Comparison of ENCODE assay signal across 8 cellular contexts in the genomic region with DNA sequence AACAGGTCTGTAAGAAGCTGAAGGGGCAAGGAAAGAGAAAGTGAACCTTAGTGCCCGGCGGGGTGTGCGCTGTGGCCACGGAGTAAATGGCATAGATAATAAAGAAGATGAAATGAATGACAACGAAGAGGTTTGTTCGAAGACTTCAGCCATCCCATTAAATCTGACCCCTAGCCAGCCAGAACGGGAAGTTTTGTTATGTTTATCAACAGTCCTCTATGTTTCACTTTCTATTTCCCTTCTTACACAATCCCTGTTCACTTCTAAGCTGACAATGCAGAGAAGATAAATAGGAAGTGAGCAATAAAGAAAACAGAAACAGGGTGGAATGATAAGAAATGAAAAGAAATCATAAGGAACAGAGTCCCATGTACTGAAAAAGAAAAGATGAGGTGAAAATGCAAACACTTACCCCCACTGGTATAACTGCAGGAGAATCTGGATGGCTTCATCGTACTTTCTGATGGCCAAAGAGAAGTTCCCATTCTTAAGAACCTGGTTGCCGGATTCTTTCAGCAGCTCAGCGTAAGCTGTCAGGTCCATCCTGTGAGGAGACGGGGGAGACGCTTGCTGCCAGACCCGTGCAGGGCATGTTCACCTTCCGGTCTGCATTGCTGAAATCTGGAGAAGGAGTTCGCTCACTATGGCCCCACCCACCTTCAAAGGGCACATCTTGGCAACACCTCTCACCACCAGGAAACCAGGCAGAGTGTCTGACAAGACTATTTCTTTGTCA. TPM values are rescaled to one million over a fixed set of nuclear protein-coding genes. Genes with fewer than 3 reads are reported as not detected.
A peak's percentile ranks its signal among the peaks of the same experiment; 100 is the strongest.
DNase-seq lines count a peak whose midpoint lies in the region; ATAC-seq, FAIRE-seq and TF ChIP-seq lines count a peak whose summit lies in the region.

No MANE protein-coding gene starts in this region.

- H3K9ac ChIP-seq in Loucy (ENCODE audit: low read depth, low read length, poor library complexity, severe bottlenecking): peak overlapping the region; percentile 63

- peak overlapping the region; percentile 77 for H3K27ac Mint-ChIP-seq in activated CD4-positive, alpha-beta T cell treated with anti-CD3 and anti-CD28 coated beads, Interleukin-2, amount 10 ng/mL, durations not matched to agents 24 days and 14 days
- H3K27ac Mint-ChIP-seq in stimulated activated naive B cell treated with anti-CD40 and anti-IgM and Interleukin-4, amounts not matched to agents 10 μg/mL and 1 μg/mL and 100 μg/mL, for 72 hours: peak overlapping the region; percentile 92

- peak; percentile 49 to 54 for ATAC-seq in stimulated activated naive B cell treated with anti-CD40 and anti-IgM and Interleukin-4, amounts not matched to agents 10 μg/mL and 1 μg/mL and 100 μg/mL, for 72 hours (replicated peaks)

- H3K4me3 ChIP-seq in Loucy (ENCODE audit: low read length, poor library complexity, severe bottlenecking): peak overlapping the region; percentile 78

- H3K9me2 ChIP-seq in Loucy (replicated peaks; ENCODE audit: low read depth, low read length): no peaks in the 10 kb centered on the region

- peak overlapping the region; percentile 86 for H3K4me3 Mint-ChIP-seq in activated CD4-positive, alpha-beta T cell treated with anti-CD3 and anti-CD28 coated beads, Interleukin-2, amount 10 ng/mL, durations not matched to agents 24 days and 14 days
- peak overlapping the region; percentile 91 to 94 for H3K4me3 Mint-ChIP-seq in stimulated activated naive B cell treated with anti-CD40 and anti-IgM and Interleukin-4, amounts not matched to agents 10 μg/mL and 1 μg/mL and 100 μg/mL, for 72 hours

- H3K79me2 ChIP-seq in Loucy (ENCODE audit: insufficient read depth, low read length): no peaks in the 10 kb centered on the region

- H3K4me1 Mint-ChIP-seq in activated CD4-positive, alpha-beta T cell treated with anti-CD3 and anti-CD28 coated beads, Interleukin-2, amount 10 ng/mL, durations not matched to agents 24 days and 14 days: peaks cover 44% of the 10 kb centered on the region
- H3K4me1 Mint-ChIP-seq in stimulated activated naive B cell treated with anti-CD40 and anti-IgM and Interleukin-4, amounts not matched to agents 10 μg/mL and 1 μg/mL and 100 μg/mL, for 72 hours: peaks cover 30 to 60% of the 10 kb centered on the region in 2 donors

- H3K4me1 ChIP-seq in Loucy (ENCODE audit: insufficient read depth, low read length, poor library complexity, severe bottlenecking): peaks cover 59% of the 10 kb centered on the region

- H3K36me3 Mint-ChIP-seq in activated CD4-positive, alpha-beta T cell treated with anti-CD3 and anti-CD28 coated beads, Interleukin-2, amount 10 ng/mL, durations not matched to agents 24 days and 14 days (ENCODE audit: low read depth): peaks cover 4% of the 10 kb centered on the region
- no peaks in the 10 kb centered on the region for H3K36me3 Mint-ChIP-seq in stimulated activated naive B cell treated with anti-CD40 and anti-IgM and Interleukin-4, amounts not matched to agents 10 μg/mL and 1 μg/mL and 100 μg/mL, for 72 hours

- intact Hi-C loops in activated CD4-positive, alpha-beta T cell treated with anti-CD3 and anti-CD28 coated beads, Interleukin-2, amount 10 ng/mL, durations not matched to agents 24 days and 14 days (cut with micrococcal nuclease): loop anchor here (1.0 to 2.0 kb wide), 3 partner anchors 10 to 51 kb away; no protein-coding TSS in a partner anchor
- intact Hi-C loops in posterior cingulate gyrus (cut with DNase I): loop anchor here (5.0 kb wide), 1 partner anchor 49 kb away; no protein-coding TSS in a partner anchor

- H3K9me3 ChIP-seq in Loucy (ENCODE audit: insufficient read depth, low read depth, low read length): no peaks in the 10 kb centered on the region

- no peaks in the 10 kb centered on the region for H3K27me3 Mint-ChIP-seq in activated CD4-positive, alpha-beta T cell treated with anti-CD3 and anti-CD28 coated beads, Interleukin-2, amount 10 ng/mL, durations not matched to agents 24 days and 14 days
- no peaks in the 10 kb centered on the region for H3K27me3 Mint-ChIP-seq in stimulated activated naive B cell treated with anti-CD40 and anti-IgM and Interleukin-4, amounts not matched to agents 10 μg/mL and 1 μg/mL and 100 μg/mL, for 72 hours

- H4K20me1 ChIP-seq in Loucy (ENCODE audit: insufficient read depth, low read length, poor library complexity, severe bottlenecking): no peaks in the 10 kb centered on the region

- peak overlapping the region; percentile 80 for H3K4me2 ChIP-seq in Loucy (ENCODE audit: low read depth, low read length, poor library complexity, severe bottlenecking)

- H3K27me3 ChIP-seq in Loucy (ENCODE audit: insufficient read depth, low read length, poor library complexity, severe bottlenecking): no peaks in the 10 kb centered on the region

- peak; percentile 93 for FAIRE-seq in GM19239 (lab: Jason Lieb, UNC)

- H3F3A ChIP-seq in Loucy (ENCODE audit: low read depth): no peaks in the 10 kb centered on the region; the same call in 1 of the 2 replicates

- no peaks in the 10 kb centered on the region for H3K36me3 ChIP-seq in Loucy (ENCODE audit: insufficient read depth, low read length)

- no peak for DNase-seq in GM19239 (ENCODE audit: insufficient read length, low spot score)
- peak; percentile 88 for DNase-seq in activated CD4-positive, alpha-beta T cell treated with anti-CD3 and anti-CD28 coated beads, Interleukin-2, amount 10 ng/mL, durations not matched to agents 24 days and 14 days
- DNase-seq in dedifferentiated amniotic fluid mesenchymal stem cell (ENCODE audit: extremely low spot score): peak; percentile 43
- peak; percentile 11 for DNase-seq in midbrain (lab: John Stamatoyannopoulos, UW)
- DNase-seq in stimulated activated naive B cell treated with anti-CD40 and anti-IgM and Interleukin-4, amounts not matched to agents 10 μg/mL and 1 μg/mL and 100 μg/mL, for 72 hours: peak; percentile 32
- DNase-seq in posterior cingulate gyrus: no peak
- no peak for DNase-seq in cerebellar nuclear complex (lab: John Stamatoyannopoulos, UW)

- H2AFZ ChIP-seq in Loucy (ENCODE audit: low read length): peak overlapping the region; percentile 83

- TF ChIP-seq CTCF in Loucy (conservative IDR thresholded peaks at IDR 0.05; ENCODE audit: low read length): no peak

- H3K9me3 Mint-ChIP-seq in activated CD4-positive, alpha-beta T cell treated with anti-CD3 and anti-CD28 coated beads, Interleukin-2, amount 10 ng/mL, durations not matched to agents 24 days and 14 days: no peaks in the 10 kb centered on the region
- H3K9me3 Mint-ChIP-seq in stimulated activated naive B cell treated with anti-CD40 and anti-IgM and Interleukin-4, amounts not matched to agents 10 μg/mL and 1 μg/mL and 100 μg/mL, for 72 hours: no peaks in the 10 kb centered on the region

RNA-seq across cellular contexts. Expression of gene TRANK1, which starts 36.8 kb away (rescaled TPM):
- total RNA-seq in activated CD4-positive, alpha-beta T cell treated with anti-CD3 and anti-CD28 coated beads, Interleukin-2, amount 10 ng/mL, durations not matched to agents 24 days and 14 days: 2.1 and 2.3 TPM in 2 replicates

Comparison
In these comparisons a context has a peak if more than half of its experiments do, and no peak if none do; other contexts are left out.
1. DNase-seq: peak in activated CD4-positive, alpha-beta T cell treated with anti-CD3 and anti-CD28 coated beads, Interleukin-2, amount 10 ng/mL, durations not matched to agents 24 days and 14 days (single experiment), dedifferentiated amniotic fluid mesenchymal stem cell (single experiment), midbrain (single experiment) and stimulated activated naive B cell treated with anti-CD40 and anti-IgM and Interleukin-4, amounts not matched to agents 10 μg/mL and 1 μg/mL and 100 μg/mL, for 72 hours (single experiment); none in GM19239 (single experiment), posterior cingulate gyrus (0 of 10) and cerebellar nuclear complex (0 of 2).